19 cellular contexts compared by ENCODE assay signal in the genomic region with DNA sequence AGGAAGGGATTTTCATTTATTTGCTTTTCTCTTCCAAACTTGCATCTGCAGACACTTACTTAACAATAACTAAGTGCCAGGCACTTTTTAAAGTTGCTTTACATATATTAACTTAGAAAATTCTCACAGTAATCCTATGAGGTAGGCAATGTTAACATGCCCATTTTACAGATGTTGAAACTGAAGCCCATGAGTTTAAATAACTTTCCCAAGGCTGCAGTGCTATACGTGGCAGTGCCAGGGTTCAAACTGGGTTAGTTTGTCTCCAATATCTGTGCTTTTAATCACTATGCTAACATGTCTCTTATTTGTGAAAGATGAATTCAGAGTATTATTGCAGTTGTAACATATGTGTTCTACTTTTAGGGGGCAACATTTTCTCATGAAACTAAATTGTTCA. TPM values are rescaled to one million over a fixed set of nuclear protein-coding genes. Genes with fewer than 3 reads are reported as not detected.
DNase-seq lines count a peak whose midpoint lies in the region; ATAC-seq, FAIRE-seq and TF ChIP-seq lines count a peak whose summit lies in the region.
"Had no signal": no experiment of that assay in that cellular context is flagged by ENCODE, and none has a peak within 500 bp of the region (broad histone marks: within the 10 kb centered on the region; RNA-seq: fewer than 3 reads in every experiment).

No MANE protein-coding gene starts in this region.

- CTCF ChIA-PET in HepG2 (lab: Yijun Ruan, JAX; ENCODE audit: low intra/inter-chr PET ratio, low total read pairs) = interaction anchor here (1.3 kb wide), 1 partner anchor 284 kb away, joined by 6 read pairs; no protein-coding TSS in a partner anchor

- TF ChIP-seq RAD21 in HepG2 (CRISPR knock-in tag; IDR thresholded peaks at IDR 0.05) = no peak

- ATAC-seq in HepG2 (no peak), right lobe of liver (no peak), HG03280 (IDR thresholded peaks at IDR 0.05; ENCODE audit: unreplicated experiment) (no peak), SK-N-SH treated with all-trans-retinoic acid at 6 μM for 48 hours (no peak)
- ATAC-seq: GM12878 had no signal

- TF ChIP-seq EP300 in HepG2 (IDR thresholded peaks at IDR 0.05; ENCODE audit: low read depth in 2 of 2, low read length in 2 of 2) = no peak
- no peak for TF ChIP-seq EP300 in HepG2 (CRISPR knock-in tag; IDR thresholded peaks at IDR 0.05; ENCODE audit: borderline replicate concordance)

- H2AFZ ChIP-seq in HepG2 (ENCODE audit: low read length) = no peak overlapping the region

- POLR2A ChIA-PET in HepG2 (lab: Yijun Ruan, JAX) = no interaction called here

- peaks cover 0 to 29% of the 10 kb centered on the region in 2 experiments; a peak in 1 of 5 replicates for H3K36me3 ChIP-seq in HepG2 (replicated peaks in 1 of 2; ENCODE audit: control insufficient read depth in 1 of 2, insufficient read depth in 2 of 2, low read length in 2 of 2)
- peaks cover 0 to 3% (median 0%) of the 10 kb centered on the region in 4 donors for H3K36me3 ChIP-seq in right lobe of liver
- peaks cover 7% of the 10 kb centered on the region for H3K36me3 ChIP-seq in adipocyte (ENCODE audit: control insufficient read depth, insufficient read depth, low read length, severe bottlenecking)
- H3K36me3 ChIP-seq: BE2C had no signal

- no peaks in the 10 kb centered on the region for H3K9me3 ChIP-seq in HepG2 (ENCODE audit: low read length)
- no peaks in the 10 kb centered on the region for H3K9me3 ChIP-seq in right lobe of liver
- H3K9me3 ChIP-seq in adipocyte (ENCODE audit: control insufficient read depth, low read length) = no peaks in the 10 kb centered on the region
- H3K9me3 ChIP-seq: BE2C, BLaER1 had no signal

- no peak for DNase-seq in HepG2 (ENCODE audit: low spot score)
- DNase-seq in right lobe of liver = no peak
- DNase-seq in adipocyte (ENCODE audit: low read depth) = no peak
- DNase-seq: 8988T; BE2C; C1 segment of cervical spinal cord; CD8-positive, alpha-beta memory T cell; COR-L47; DMS 273 treated with DMSO at 0.1 percent for 48 hours; DMS153; DMS79; DND-41; EL; GDM1 had no signal

- H3K4me2 ChIP-seq in HepG2 (ENCODE audit: low read depth, low read length) = no peak overlapping the region
- H3K4me2 ChIP-seq: BLaER1 had no signal

- H3K4me3 ChIP-seq in HepG2 (replicated peaks in 1 of 3; ENCODE audit: insufficient read depth in 1 of 3, low read depth in 2 of 3, low read length in 3 of 3) (no peak overlapping the region), right lobe of liver (no peak overlapping the region), adipocyte (ENCODE audit: low read length) (no peak overlapping the region)
- H3K4me3 ChIP-seq: BLaER1, GM12878 had no signal

- no peaks in the 10 kb centered on the region for H3K27me3 ChIP-seq in HepG2 (ENCODE audit: control insufficient read depth in 1 of 2, insufficient read depth in 2 of 2, low read length in 2 of 2)
- no peaks in the 10 kb centered on the region for H3K27me3 ChIP-seq in right lobe of liver
- no peaks in the 10 kb centered on the region for H3K27me3 ChIP-seq in adipocyte (replicated peaks; ENCODE audit: control insufficient read depth, insufficient read depth, low read length)
- H3K27me3 ChIP-seq: BE2C, BLaER1 had no signal

- in situ Hi-C loops in HepG2 (cut with HindIII; ENCODE audit: extremely low pct_ligation_motif_present, low pct_unique_long_range_greater_than_20kb) = loop anchor here (10.0 kb wide), 1 partner anchor 224 kb away; no protein-coding TSS in a partner anchor

- no peaks in the 10 kb centered on the region for H3K4me1 ChIP-seq in HepG2 (ENCODE audit: insufficient read depth, low read length)
- H3K4me1 ChIP-seq in right lobe of liver = no peaks in the 10 kb centered on the region
- H3K4me1 ChIP-seq in adipocyte (ENCODE audit: control insufficient read depth, insufficient read depth, low read length) = peaks cover 10% of the 10 kb centered on the region
- H3K4me1 ChIP-seq: BE2C, BLaER1 had no signal

- FAIRE-seq in HepG2 (lab: Jason Lieb, UNC) = no peak
- FAIRE-seq: GM12878, GM12892 had no signal

- H4K20me1 ChIP-seq in HepG2 (ENCODE audit: insufficient read depth, low read length) = no peaks in the 10 kb centered on the region
- H4K20me1 ChIP-seq: BLaER1 had no signal

- intact Hi-C loops in HepG2 (cut with micrococcal nuclease; ENCODE audit: unreplicated experiment) (loop anchor here (2.0 kb wide), 1 partner anchor 284 kb away; no protein-coding TSS in a partner anchor), right lobe of liver (cut with DNase I) (no loop called here)

- no peak overlapping the region for H3K9ac ChIP-seq in HepG2 (ENCODE audit: insufficient read depth, low read depth, low read length)
- peak overlapping the region; percentile 11 for H3K9ac ChIP-seq in adipocyte (ENCODE audit: low read length)
- H3K9ac ChIP-seq: BLaER1 had no signal

- TF ChIP-seq CTCF in HepG2 (CRISPR knock-in tag; IDR thresholded peaks at IDR 0.05) = no peak
- TF ChIP-seq CTCF in right lobe of liver (IDR thresholded peaks at IDR 0.05) = no peak

- WGBS in HepG2 (ENCODE audit: low lambda C conversion rate) = 88% methylated on average over 1 of the region's 1 CpG
- 40% methylated on average over 1 of the region's 1 CpG for WGBS in right lobe of liver (ENCODE audit: insufficient coverage, low coverage, low lambda C conversion rate, missing lambda C conversion rate)

- H3K27ac ChIP-seq in HepG2 (ENCODE audit: extremely low read length, insufficient read depth, low read length) (no peak overlapping the region), right lobe of liver (no peak overlapping the region)
- H3K27ac ChIP-seq: BLaER1 had no signal

- no peaks in the 10 kb centered on the region for H3K79me2 ChIP-seq in HepG2 (ENCODE audit: insufficient read depth, low read length)

- no TSS peak for BruUV-seq in HepG2 (replicated peaks; lab: Mats Ljungman, UMichigan)

- TF ChIP-seq POLR2A in HepG2 (IDR thresholded peaks at IDR 0.05; ENCODE audit: insufficient read depth in 1 of 2, low read depth in 2 of 2, low read length in 2 of 2) (no peak), right lobe of liver (IDR thresholded peaks at IDR 0.05) (no peak)

TF ChIP-seq in HepG2, 621 proteins besides CTCF, POLR2A, EP300 and RAD21 (continues in another document):
- TF ChIP-seq ZNF629 (CRISPR knock-in tag; conservative IDR thresholded peaks at IDR 0.05) (peak; percentile 84), CHD4 (IDR thresholded peaks at IDR 0.05; ENCODE audit: borderline replicate concordance, low read length) (peak; percentile 76; the same call in 1 of the 2 replicates)

TF ChIP-seq in SK-N-SH treated with all-trans-retinoic acid at 6 μM for 48 hours, 23 proteins besides CTCF, POLR2A, EP300 and RAD21:
- no peak for TF ChIP-seq BACH2 (CRISPR knock-in tag; IDR thresholded peaks at IDR 0.05; ENCODE audit: borderline replicate concordance)
- TF ChIP-seq TCF4 (CRISPR knock-in tag; IDR thresholded peaks at IDR 0.05; ENCODE audit: borderline replicate concordance) = no peak

RNA-seq across cellular contexts. Expression of a gene that starts 29.9 kb away (rescaled TPM):
- total RNA-seq in HepG2 (2016; rRNA removed; fragmentation: Illumina TruSeq; extraction: Trizol) (37.6 and 92.7 TPM in 2 replicates), right lobe of liver (1 to 10 TPM; 3.9 to 9.1 (median 5.0) TPM)
- total RNA-seq in HepG2 (2016; cell fraction: cytosol; rRNA removed; fragmentation: Illumina TruSeq; extraction: Trizol; ENCODE audit: low read depth) = 2.4 and 3.7 TPM in 2 replicates
- total RNA-seq in HepG2 (2016; cell fraction: insoluble cytoplasmic fraction; rRNA removed; fragmentation: Illumina TruSeq; extraction: Trizol) = 36.1 and 88.7 TPM in 2 replicates
- 7.3 and 12.5 TPM in 2 replicates for total RNA-seq in HepG2 (2016; cell fraction: membrane; rRNA removed; fragmentation: Illumina TruSeq; extraction: Trizol)
- total RNA-seq in HepG2 (2016; cell fraction: nucleus; rRNA removed; fragmentation: Illumina TruSeq; extraction: Trizol) = 42.5 and 43.7 TPM in 2 replicates
- polyA plus RNA-seq in HepG2 (2011; rRNA removed) = 5.9 and 6.5 TPM in 2 replicates
- polyA plus RNA-seq in HepG2 (2011; cell fraction: cytosol; rRNA removed) = 1.8 and 3.3 TPM in 2 replicates
- 4.8 and 5.9 TPM in 2 replicates for polyA plus RNA-seq in HepG2 (2011; cell fraction: nucleus; rRNA removed)
- polyA plus RNA-seq in HepG2 (2012) = 4.2 and 7.6 TPM in 2 replicates
- polyA plus RNA-seq in HepG2 (2016; cell fraction: cytosol; fragmentation: Illumina TruSeq; extraction: Trizol; ENCODE audit: low read depth) = 0.45 and 0.97 TPM in 2 replicates
- 16.9 and 17.6 TPM in 2 replicates for polyA plus RNA-seq in HepG2 (2016; cell fraction: insoluble cytoplasmic fraction; fragmentation: Illumina TruSeq; extraction: Trizol; ENCODE audit: low read depth)
- polyA plus RNA-seq in HepG2 (2016; cell fraction: membrane; fragmentation: Illumina TruSeq; extraction: Trizol; ENCODE audit: low read depth) = 1.9 and 2.3 TPM in 2 replicates
- polyA plus RNA-seq in HepG2 (2016; cell fraction: nucleus; fragmentation: Illumina TruSeq; extraction: Trizol; ENCODE audit: insufficient read depth, low read depth) = 13.4 and 13.5 TPM in 2 replicates
- polyA minus RNA-seq in HepG2 (2011; rRNA and poly(A)+ RNA removed; ENCODE audit: low replicate concordance) = 11.6 and 18.1 TPM in 2 replicates
- 9.5 and 12.3 TPM in 2 replicates for polyA minus RNA-seq in HepG2 (2011; cell fraction: cytosol; rRNA and poly(A)+ RNA removed)
- polyA minus RNA-seq in HepG2 (2011; cell fraction: nucleus; rRNA and poly(A)+ RNA removed) = 34.6 and 35.0 TPM in 2 replicates

RNA-seq across cellular contexts. Expression of a gene that starts 30.1 kb away (rescaled TPM):
- total RNA-seq in HepG2 (2016; rRNA removed; fragmentation: Illumina TruSeq; extraction: Trizol) (7.1 and 8.4 TPM in 2 replicates), right lobe of liver (10 to 100 TPM in 2 of 6 experiments, 1 to 10 TPM in 4; 6.5 to 16.0 (median 9.3) TPM)
- 2.5 and 3.7 TPM in 2 replicates for total RNA-seq in HepG2 (2016; cell fraction: cytosol; rRNA removed; fragmentation: Illumina TruSeq; extraction: Trizol; ENCODE audit: low read depth)
- total RNA-seq in HepG2 (2016; cell fraction: insoluble cytoplasmic fraction; rRNA removed; fragmentation: Illumina TruSeq; extraction: Trizol) = 6.7 and 8.5 TPM in 2 replicates
- 6.9 and 7.2 TPM in 2 replicates for total RNA-seq in HepG2 (2016; cell fraction: membrane; rRNA removed; fragmentation: Illumina TruSeq; extraction: Trizol)
- 8.9 and 9.7 TPM in 2 replicates for total RNA-seq in HepG2 (2016; cell fraction: nucleus; rRNA removed; fragmentation: Illumina TruSeq; extraction: Trizol)
- polyA plus RNA-seq in HepG2 (2011; rRNA removed) = 5.6 and 6.6 TPM in 2 replicates
- polyA plus RNA-seq in HepG2 (2011; cell fraction: cytosol; rRNA removed) = 1.2 and 2.2 TPM in 2 replicates
- polyA plus RNA-seq in HepG2 (2011; cell fraction: nucleus; rRNA removed) = 5.7 and 6.2 TPM in 2 replicates
- polyA plus RNA-seq in HepG2 (2012) = 3.4 and 3.9 TPM in 2 replicates
- 1.3 and 1.7 TPM in 2 replicates for polyA plus RNA-seq in HepG2 (2016; cell fraction: cytosol; fragmentation: Illumina TruSeq; extraction: Trizol; ENCODE audit: low read depth)
- 5.2 and 6.3 TPM in 2 replicates for polyA plus RNA-seq in HepG2 (2016; cell fraction: insoluble cytoplasmic fraction; fragmentation: Illumina TruSeq; extraction: Trizol; ENCODE audit: low read depth)
- 3.8 TPM in 2 replicates for polyA plus RNA-seq in HepG2 (2016; cell fraction: membrane; fragmentation: Illumina TruSeq; extraction: Trizol; ENCODE audit: low read depth)
- polyA plus RNA-seq in HepG2 (2016; cell fraction: nucleus; fragmentation: Illumina TruSeq; extraction: Trizol; ENCODE audit: insufficient read depth, low read depth) = 11.0 and 13.1 TPM in 2 replicates
- 2.1 and 3.3 TPM in 2 replicates for polyA minus RNA-seq in HepG2 (2011; rRNA and poly(A)+ RNA removed; ENCODE audit: low replicate concordance)
- polyA minus RNA-seq in HepG2 (2011; cell fraction: cytosol; rRNA and poly(A)+ RNA removed) = 2.8 and 4.5 TPM in 2 replicates
- 8.1 and 10.9 TPM in 2 replicates for polyA minus RNA-seq in HepG2 (2011; cell fraction: nucleus; rRNA and poly(A)+ RNA removed)
